8 cellular contexts compared by ENCODE assay signal in genomic region chr1:145963218-145964019, GRCh38. TPM values are rescaled to one million over a fixed set of nuclear protein-coding genes. Genes with fewer than 3 reads are reported as not detected.
DNase-seq lines count a peak whose midpoint lies in the region; ATAC-seq, FAIRE-seq and TF ChIP-seq lines count a peak whose summit lies in the region.

No MANE protein-coding gene starts in this region.

- BruUV-seq in K562 (replicated peaks; lab: Mats Ljungman, UMichigan) = no TSS peak

- ATAC-seq in K562 = no peak
- no peak for ATAC-seq in lung (ENCODE audit: insufficient read depth, low FRiP score)

- in situ Hi-C loops in K562 (cut with MboI) = no loop called here

- no peaks in the 10 kb centered on the region for H3K9me1 ChIP-seq in K562 (ENCODE audit: control insufficient read depth, insufficient read depth, low read length)

- H4K20me1 ChIP-seq in DOHH2 (ENCODE audit: control insufficient read depth, insufficient read depth, low read depth, low read length) (no peaks in the 10 kb centered on the region), MM.1S (ENCODE audit: insufficient read depth, low read length) (no peaks in the 10 kb centered on the region), K562 (replicated peaks; ENCODE audit: control insufficient read depth, insufficient read depth, low read length) (no peaks in the 10 kb centered on the region)

- no peak for TF ChIP-seq EP300 in K562 (IDR thresholded peaks at IDR 0.05; ENCODE audit: low read length)

- H2AFZ ChIP-seq in MM.1S (ENCODE audit: low read length) (no peak overlapping the region), K562 (ENCODE audit: low read depth, low read length) (peak overlapping the region; percentile 94)

- H3K79me2 ChIP-seq in DOHH2 (ENCODE audit: control insufficient read depth, low read length) = peaks cover 27% of the 10 kb centered on the region
- H3K79me2 ChIP-seq in MM.1S (ENCODE audit: low read length) = no peaks in the 10 kb centered on the region
- peaks cover 24% of the 10 kb centered on the region for H3K79me2 ChIP-seq in K562 (ENCODE audit: control insufficient read depth, insufficient read depth, low read length)

- H3K9ac ChIP-seq in MM.1S (ENCODE audit: low read length) (no peak overlapping the region), K562 (ENCODE audit: insufficient read depth in 1 of 2, low read depth in 2 of 2, low read length in 2 of 2) (peak overlapping the region; percentile 88 to 91; a peak in 3 of 4 replicates)

- H3K9me3 ChIP-seq in DOHH2 (ENCODE audit: control insufficient read depth, insufficient read depth, low read length) (no peaks in the 10 kb centered on the region; the same call in 1 of the 2 replicates), MM.1S (replicated peaks; ENCODE audit: insufficient read depth, low read length) (no peaks in the 10 kb centered on the region), K562 (replicated peaks; ENCODE audit: control insufficient read depth, insufficient read depth, low read depth, low read length) (peaks cover 5% of the 10 kb centered on the region; the same call in 1 of the 2 replicates), lung (ENCODE audit: control insufficient read depth in 2 of 2, insufficient read depth in 1 of 2, low read length in 1 of 2) (no peaks in the 10 kb centered on the region), vagina (no peaks in the 10 kb centered on the region)

- H3F3A ChIP-seq in DOHH2 (ENCODE audit: control insufficient read depth, insufficient read depth) (peaks cover 25% of the 10 kb centered on the region), MM.1S (ENCODE audit: insufficient read depth, low read length) (peaks cover 12% of the 10 kb centered on the region; the same call in 1 of the 2 replicates)

- POLR2A ChIA-PET in K562 (lab: Yijun Ruan, JAX) = interaction anchor here (0.6 to 4.0 kb wide), 15 partner anchors 9 to 118 kb away, joined by 3 to 50 read pairs (median 5); partner anchors contain the start of genes NUDT17, PEX11B, RBM8A and TXNIP

- H3K27me3 ChIP-seq in DOHH2 (ENCODE audit: control insufficient read depth, low read length) = no peaks in the 10 kb centered on the region
- peaks cover 53% of the 10 kb centered on the region for H3K27me3 ChIP-seq in MM.1S (replicated peaks; ENCODE audit: insufficient read depth, low read length)
- no peaks in the 10 kb centered on the region; a peak in 1 of 5 replicates for H3K27me3 ChIP-seq in K562 (ENCODE audit: control insufficient read depth in 2 of 2, insufficient read depth in 2 of 2, low read length in 2 of 2)
- H3K27me3 ChIP-seq in lung (ENCODE audit: control insufficient read depth, insufficient read depth) = no peaks in the 10 kb centered on the region
- no peaks in the 10 kb centered on the region for H3K27me3 ChIP-seq in vagina

- whole genome bisulfite sequencing in K562 (ENCODE audit: insufficient coverage, low coverage, missing lambda C conversion rate) = 10% methylated on average over 6 of the region's 6 CpGs
- 46 to 67% methylated on average over 6 of the region's 6 CpGs for WGBS in lung, 2 donors

- peak overlapping the region; percentile 81 for H3K4me3 ChIP-seq in DOHH2 (ENCODE audit: low read length)
- H3K4me3 ChIP-seq in MM.1S (ENCODE audit: low read length) = peak overlapping the region; percentile 76
- peak overlapping the region; percentile 63 for H3K4me3 ChIP-seq in K562
- H3K4me3 ChIP-seq in lung = no peak overlapping the region
- peak overlapping the region; percentile 72 to 84 for H3K4me3 ChIP-seq in vagina

- CTCF ChIA-PET in K562 (lab: Yijun Ruan, JAX; ENCODE audit: low intra/inter-chr PET ratio) = interaction anchor here (0.5 to 0.7 kb wide), 2 partner anchors 12 to 72 kb away, joined by 3 read pairs; no protein-coding TSS in a partner anchor

- FAIRE-seq in K562 (lab: Jason Lieb, UNC) = peak; percentile 37

- H3K4me2 ChIP-seq in DOHH2 (ENCODE audit: low read length) (peak overlapping the region; percentile 98), MM.1S (ENCODE audit: low read depth, low read length) (peak overlapping the region; percentile 63), K562 (ENCODE audit: insufficient read depth, low read length) (peak overlapping the region; percentile 86)

- H3K9me2 ChIP-seq in DOHH2 (replicated peaks; ENCODE audit: control insufficient read depth, low read length) (no peaks in the 10 kb centered on the region), MM.1S (replicated peaks; ENCODE audit: insufficient read depth, low read length) (no peaks in the 10 kb centered on the region)

- DNase-seq in MM.1S (no peak), K562 (ENCODE audit: extremely low read depth in 1 of 4, low spot score in 3 of 4) (no peak), lung (ENCODE audit: low spot score) (no peak), vagina (ENCODE audit: extremely low spot score in 2 of 2) (no peak), HPDE6-E6E7 (ENCODE audit: extremely low spot score) (no peak), NOMO-1 treated with DMSO at 0.1 percent for 48 hours (lab: John Stamatoyannopoulos, UW; ENCODE audit: unreplicated experiment) (no peak), DMS153 (lab: John Stamatoyannopoulos, UW) (no peak)

- TF ChIP-seq POLR2A in K562 (conservative IDR thresholded peaks at IDR 0.05) (no peak), vagina (IDR thresholded peaks at IDR 0.05) (no peak)

- intact Hi-C loops in K562 (cut with micrococcal nuclease) = loop anchor here (1.0 kb wide), 1 partner anchor 16 kb away; no protein-coding TSS in a partner anchor
- intact Hi-C loops in vagina (cut with DNase I) = loop anchor here (5.0 kb wide), 1 partner anchor 46 kb away; the partner anchor contains the start of gene PEX11B

- no peak for TF ChIP-seq RAD21 in K562 (CRISPR knock-in tag; conservative IDR thresholded peaks at IDR 0.05 in 1 of 2, IDR thresholded peaks at IDR 0.05 in 1 of 2)

- H3K4me1 ChIP-seq in DOHH2 (ENCODE audit: control insufficient read depth, low read length) = peaks cover 61% of the 10 kb centered on the region
- H3K4me1 ChIP-seq in MM.1S (ENCODE audit: low read length) = peaks cover 38% of the 10 kb centered on the region
- peaks cover 25 to 36% of the 10 kb centered on the region in 2 experiments; a peak in 4 of 5 replicates for H3K4me1 ChIP-seq in K562 (replicated peaks in 1 of 2; ENCODE audit: control insufficient read depth in 2 of 2, insufficient read depth in 2 of 2, low read length in 2 of 2)
- H3K4me1 ChIP-seq in lung (ENCODE audit: control insufficient read depth in 2 of 2, insufficient read depth in 2 of 2, low read length in 2 of 2) = peaks cover 11 to 16% of the 10 kb centered on the region in 2 donors
- H3K4me1 ChIP-seq in vagina = peaks cover 57% of the 10 kb centered on the region

- H3K27ac ChIP-seq in DOHH2 (ENCODE audit: low read depth, low read length) = peak overlapping the region; percentile 66
- no peak overlapping the region for H3K27ac ChIP-seq in MM.1S (ENCODE audit: low read length)
- peak overlapping the region; percentile 87 for H3K27ac ChIP-seq in K562 (ENCODE audit: extremely low read depth, low read depth, low read length)
- peak overlapping the region; percentile 92 to 95 for H3K27ac ChIP-seq in lung (ENCODE audit: low read depth in 1 of 2, low read length in 1 of 2)
- H3K27ac ChIP-seq in vagina = peak overlapping the region; percentile 95

- H3K36me3 ChIP-seq in DOHH2 (ENCODE audit: control insufficient read depth, low read length) = peaks cover 7% of the 10 kb centered on the region
- H3K36me3 ChIP-seq in MM.1S (replicated peaks; ENCODE audit: insufficient read depth, low read length) = no peaks in the 10 kb centered on the region
- H3K36me3 ChIP-seq in K562 (ENCODE audit: control insufficient read depth, insufficient read depth, low read length) = no peaks in the 10 kb centered on the region
- H3K36me3 ChIP-seq in lung (ENCODE audit: control insufficient read depth in 2 of 2, insufficient read depth in 2 of 2, low read length in 2 of 2) = peaks cover 0 to 5% of the 10 kb centered on the region in 2 donors
- H3K36me3 ChIP-seq in vagina = peaks cover 0 to 4% of the 10 kb centered on the region in 2 donors

- TF ChIP-seq CTCF in DOHH2 (IDR thresholded peaks at IDR 0.05; ENCODE audit: low read depth, low read length, poor library complexity, severe bottlenecking) (no peak), MM.1S (IDR thresholded peaks at IDR 0.05; ENCODE audit: low read length) (no peak), K562 (IDR thresholded peaks at IDR 0.05 in 2 of 3, conservative IDR thresholded peaks at IDR 0.05 in 1 of 3; ENCODE audit: insufficient read depth in 2 of 3, low read depth in 1 of 3, low read length in 3 of 3) (no peak), lung (IDR thresholded peaks at IDR 0.05; ENCODE audit: control extremely low read depth, extremely low read depth) (no peak), vagina (IDR thresholded peaks at IDR 0.05) (no peak)

RNA-seq across cellular contexts. Expression of gene ANKRD34A, which starts 1.0 kb away (rescaled TPM):
- 1.7 and 2.2 TPM in 2 replicates for total RNA-seq in K562 (2011; cell fraction: chromatin; rRNA removed; ENCODE audit: low replicate concordance)
- total RNA-seq in K562 (2011; cell fraction: nucleolus; rRNA removed) = 2.3 and 3.2 TPM in 2 replicates
- total RNA-seq in K562 (2011; cell fraction: nucleoplasm; rRNA removed) = 2.1 and 2.3 TPM in 2 replicates
- 0.41 and 0.86 TPM in 2 replicates for total RNA-seq in K562 (2014; rRNA removed)
- total RNA-seq in K562 (2014; rRNA removed; fragmentation: Illumina TruSeq; extraction: Trizol) = 0.18 and 0.38 TPM in 2 replicates
- total RNA-seq in K562 (2015; rRNA removed; fragmentation: Illumina TruSeq; extraction: Trizol) = 0.43 and 0.45 TPM in 2 replicates
- 0.89 and 1.6 TPM in 2 replicates for total RNA-seq in K562 (2021)
- polyA plus RNA-seq in K562 (2011; rRNA removed) = 0.81 and 1.0 TPM in 2 replicates
- 0.80 and 1.2 TPM in 2 replicates for polyA plus RNA-seq in K562 (2011; cell fraction: cytosol; rRNA removed)
- 3.0 and 4.9 TPM in 2 replicates for polyA plus RNA-seq in K562 (2011; cell fraction: nucleus; rRNA removed)
- polyA plus RNA-seq in K562 (2012) = 0.68 and 1.0 TPM in 2 replicates
- 0.80 and 0.91 TPM in 2 replicates for polyA plus RNA-seq in K562 (2014; fragmentation: Illumina TruSeq; extraction: Trizol)
- under 1 TPM; 0.06 to 0.07 TPM for polyA plus RNA-seq in K562 (2014; fragmentation: Nextera tagmentation; extraction: Ambion mirVana)
- polyA plus RNA-seq in K562 (2014; rRNA removed) = 0.64 and 0.81 TPM in 2 replicates
- polyA minus RNA-seq in K562 (2011; rRNA and poly(A)+ RNA removed) = 0.49 and 0.72 TPM in 2 replicates
- 0.38 and 1.2 TPM in 2 replicates for polyA minus RNA-seq in K562 (2011; cell fraction: cytosol; rRNA and poly(A)+ RNA removed)
- 1.9 and 2.0 TPM in 2 replicates for polyA minus RNA-seq in K562 (2011; cell fraction: nucleus; rRNA and poly(A)+ RNA removed)
- total RNA-seq in lung = 1 to 10 TPM in 1 of 2 donors, under 1 TPM in 1; 0.06 to 1.0 TPM
- under 1 TPM; 0.45 to 0.47 TPM for polyA plus RNA-seq in lung
- 1.7 TPM for total RNA-seq in vagina

RNA-seq across cellular contexts. Expression of gene POLR3GL, which starts 1.1 kb away (rescaled TPM):
- total RNA-seq in K562 (2011; cell fraction: chromatin; rRNA removed; ENCODE audit: low replicate concordance) = 13.4 and 16.3 TPM in 2 replicates
- 10.0 TPM in 2 replicates for total RNA-seq in K562 (2011; cell fraction: nucleolus; rRNA removed)
- total RNA-seq in K562 (2011; cell fraction: nucleoplasm; rRNA removed) = 9.5 and 10.3 TPM in 2 replicates
- total RNA-seq in K562 (2014; rRNA removed) (28.5 and 29.6 TPM in 2 replicates), K562 (2014; rRNA removed; fragmentation: Illumina TruSeq; extraction: Trizol) (38.6 and 48.4 TPM in 2 replicates), K562 (2015; rRNA removed; fragmentation: Illumina TruSeq; extraction: Trizol) (35.2 and 38.2 TPM in 2 replicates), K562 (2021) (17.3 and 21.1 TPM in 2 replicates), lung (10 to 100 TPM in 1 of 2 donors, 1 to 10 TPM in 1; 9.4 to 21.3 TPM), vagina (15.0 TPM)
- polyA plus RNA-seq in K562 (2011; rRNA removed) (31.0 and 39.4 TPM in 2 replicates), K562 (2014; fragmentation: Illumina TruSeq; extraction: Trizol) (47.6 and 47.9 TPM in 2 replicates), K562 (2014; fragmentation: Nextera tagmentation; extraction: Ambion mirVana) (10 to 100 TPM; 14.6 to 21.7 TPM), K562 (2014; rRNA removed) (36.1 and 48.4 TPM in 2 replicates), lung (10 to 100 TPM; 33.4 to 34.3 TPM)
- 20.4 and 22.2 TPM in 2 replicates for polyA plus RNA-seq in K562 (2011; cell fraction: cytosol; rRNA removed)
- 18.8 and 22.7 TPM in 2 replicates for polyA plus RNA-seq in K562 (2011; cell fraction: nucleus; rRNA removed)
- 37.6 and 38.4 TPM in 2 replicates for polyA plus RNA-seq in K562 (2012)
- 13.5 and 15.8 TPM in 2 replicates for polyA minus RNA-seq in K562 (2011; rRNA and poly(A)+ RNA removed)
- 8.9 and 9.3 TPM in 2 replicates for polyA minus RNA-seq in K562 (2011; cell fraction: cytosol; rRNA and poly(A)+ RNA removed)
- polyA minus RNA-seq in K562 (2011; cell fraction: nucleus; rRNA and poly(A)+ RNA removed) = 7.8 and 13.4 TPM in 2 replicates

RNA-seq across cellular contexts. Expression of gene LIX1L, which starts 5.6 kb away (rescaled TPM):
- total RNA-seq in K562 (2011; cell fraction: chromatin; rRNA removed; ENCODE audit: low replicate concordance) = 5.2 and 6.2 TPM in 2 replicates
- 4.7 and 4.8 TPM in 2 replicates for total RNA-seq in K562 (2011; cell fraction: nucleolus; rRNA removed)
- total RNA-seq in K562 (2011; cell fraction: nucleoplasm; rRNA removed) = 8.9 and 14.7 TPM in 2 replicates
- 7.4 and 10.7 TPM in 2 replicates for total RNA-seq in K562 (2014; rRNA removed)
- total RNA-seq in K562 (2014; rRNA removed; fragmentation: Illumina TruSeq; extraction: Trizol) = 10.0 and 11.0 TPM in 2 replicates
- 11.7 and 12.9 TPM in 2 replicates for total RNA-seq in K562 (2015; rRNA removed; fragmentation: Illumina TruSeq; extraction: Trizol)
- total RNA-seq in K562 (2021) = 15.7 and 16.4 TPM in 2 replicates
- 20.6 and 26.5 TPM in 2 replicates for polyA plus RNA-seq in K562 (2011; rRNA removed)
- 23.9 and 30.3 TPM in 2 replicates for polyA plus RNA-seq in K562 (2011; cell fraction: cytosol; rRNA removed)
- 5.3 and 5.5 TPM in 2 replicates for polyA plus RNA-seq in K562 (2011; cell fraction: nucleus; rRNA removed)
- 4.7 and 8.4 TPM in 2 replicates for polyA plus RNA-seq in K562 (2012)
- polyA plus RNA-seq in K562 (2014; fragmentation: Illumina TruSeq; extraction: Trizol) = 10.5 and 12.5 TPM in 2 replicates
- polyA plus RNA-seq in K562 (2014; fragmentation: Nextera tagmentation; extraction: Ambion mirVana) = 1 to 10 TPM; 4.6 to 9.2 TPM
- polyA plus RNA-seq in K562 (2014; rRNA removed) = 13.5 and 16.1 TPM in 2 replicates
- 17.0 and 21.0 TPM in 2 replicates for polyA minus RNA-seq in K562 (2011; rRNA and poly(A)+ RNA removed)
- 11.1 and 12.0 TPM in 2 replicates for polyA minus RNA-seq in K562 (2011; cell fraction: cytosol; rRNA and poly(A)+ RNA removed)
- polyA minus RNA-seq in K562 (2011; cell fraction: nucleus; rRNA and poly(A)+ RNA removed) = 1.8 and 3.0 TPM in 2 replicates
- 10 to 100 TPM; 29.7 to 30.9 TPM for total RNA-seq in lung
- 1 to 10 TPM; 7.0 to 8.0 TPM for polyA plus RNA-seq in lung
- 25.0 TPM for total RNA-seq in vagina

RNA-seq across cellular contexts. Expression of gene TXNIP, which starts 33.0 kb away (rescaled TPM):
- 1,167 and 1,393 TPM in 2 replicates for total RNA-seq in K562 (2011; cell fraction: chromatin; rRNA removed; ENCODE audit: low replicate concordance)
- total RNA-seq in K562 (2011; cell fraction: nucleolus; rRNA removed) = 716 and 782 TPM in 2 replicates
- total RNA-seq in K562 (2011; cell fraction: nucleoplasm; rRNA removed) = 756 and 864 TPM in 2 replicates
- total RNA-seq in K562 (2014; rRNA removed) (202 and 226 TPM in 2 replicates), K562 (2014; rRNA removed; fragmentation: Illumina TruSeq; extraction: Trizol) (278 and 307 TPM in 2 replicates), K562 (2015; rRNA removed; fragmentation: Illumina TruSeq; extraction: Trizol) (217 and 235 TPM in 2 replicates), K562 (2021) (257 and 263 TPM in 2 replicates), lung (1,000 to 10,000 TPM in 1 of 2 donors, 100 to 1,000 TPM in 1; 556 to 1,810 TPM), vagina (1,858 TPM)
- polyA plus RNA-seq in K562 (2011; rRNA removed) (499 and 553 TPM in 2 replicates), K562 (2014; fragmentation: Illumina TruSeq; extraction: Trizol) (253 and 295 TPM in 2 replicates), K562 (2014; fragmentation: Nextera tagmentation; extraction: Ambion mirVana) (100 to 1,000 TPM; 120 to 237 TPM), K562 (2014; rRNA removed) (249 and 259 TPM in 2 replicates), lung (100 to 1,000 TPM; 178 to 850 TPM)
- polyA plus RNA-seq in K562 (2011; cell fraction: cytosol; rRNA removed) = 244 and 270 TPM in 2 replicates
- 1,140 and 1,617 TPM in 2 replicates for polyA plus RNA-seq in K562 (2011; cell fraction: nucleus; rRNA removed)
- polyA plus RNA-seq in K562 (2012) = 256 and 452 TPM in 2 replicates
- 595 and 605 TPM in 2 replicates for polyA minus RNA-seq in K562 (2011; rRNA and poly(A)+ RNA removed)
- polyA minus RNA-seq in K562 (2011; cell fraction: cytosol; rRNA and poly(A)+ RNA removed) = 116 and 223 TPM in 2 replicates
- polyA minus RNA-seq in K562 (2011; cell fraction: nucleus; rRNA and poly(A)+ RNA removed) = 667 and 1,436 TPM in 2 replicates

RNA-seq across cellular contexts. Expression of gene RBM8A, which starts 36.1 kb away (rescaled TPM):
- 63.9 and 101 TPM in 2 replicates for total RNA-seq in K562 (2011; cell fraction: chromatin; rRNA removed; ENCODE audit: low replicate concordance)
- total RNA-seq in K562 (2011; cell fraction: nucleolus; rRNA removed) = 34.0 and 44.1 TPM in 2 replicates
- total RNA-seq in K562 (2011; cell fraction: nucleoplasm; rRNA removed) = 61.8 and 68.6 TPM in 2 replicates
- total RNA-seq in K562 (2014; rRNA removed) (235 and 257 TPM in 2 replicates), K562 (2014; rRNA removed; fragmentation: Illumina TruSeq; extraction: Trizol) (228 and 266 TPM in 2 replicates), K562 (2015; rRNA removed; fragmentation: Illumina TruSeq; extraction: Trizol) (283 and 291 TPM in 2 replicates), K562 (2021) (206 and 215 TPM in 2 replicates), lung (100 to 1,000 TPM; 106 to 128 TPM), vagina (93.3 TPM)
- polyA plus RNA-seq in K562 (2011; rRNA removed) (152 and 225 TPM in 2 replicates), K562 (2014; fragmentation: Illumina TruSeq; extraction: Trizol) (240 and 324 TPM in 2 replicates), K562 (2014; fragmentation: Nextera tagmentation; extraction: Ambion mirVana) (1,000 to 10,000 TPM in 1 of 2 experiments, 100 to 1,000 TPM in 1; 763 to 1,035 TPM), K562 (2014; rRNA removed) (301 and 311 TPM in 2 replicates), lung (100 to 1,000 TPM; 121 to 152 TPM)
- polyA plus RNA-seq in K562 (2011; cell fraction: cytosol; rRNA removed) = 67.1 and 160 TPM in 2 replicates
- 67.1 and 106 TPM in 2 replicates for polyA plus RNA-seq in K562 (2011; cell fraction: nucleus; rRNA removed)
- polyA plus RNA-seq in K562 (2012) = 172 and 328 TPM in 2 replicates
- 126 and 166 TPM in 2 replicates for polyA minus RNA-seq in K562 (2011; rRNA and poly(A)+ RNA removed)
- 31.0 and 43.5 TPM in 2 replicates for polyA minus RNA-seq in K562 (2011; cell fraction: cytosol; rRNA and poly(A)+ RNA removed)
- 26.1 and 42.1 TPM in 2 replicates for polyA minus RNA-seq in K562 (2011; cell fraction: nucleus; rRNA and poly(A)+ RNA removed)
